ENCODE assay signal across 15 cellular contexts in the genomic region with DNA sequence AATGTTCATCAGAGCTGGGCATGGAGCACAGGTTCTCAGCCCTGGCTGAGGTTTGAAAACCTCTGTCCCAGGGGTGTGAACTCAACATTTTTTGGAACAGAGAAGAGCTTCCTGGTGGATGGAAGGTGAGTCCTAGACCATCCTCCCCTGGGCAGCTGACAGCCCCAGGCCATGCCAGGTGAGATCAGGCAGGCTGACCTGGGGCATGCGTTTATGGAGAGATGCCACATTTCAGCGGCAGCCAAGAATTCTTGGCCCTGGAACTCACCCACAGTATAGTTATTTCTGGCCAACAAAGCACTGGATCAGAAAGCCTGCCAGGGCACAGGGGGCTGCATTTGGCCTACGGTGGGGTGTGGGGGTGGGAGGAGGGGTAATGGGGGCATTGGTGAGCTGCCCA.
DNase-seq lines count a peak whose midpoint lies in the region; ATAC-seq and TF ChIP-seq lines count a peak whose summit lies in the region.
"Had no signal": no experiment of that assay in that cellular context is flagged by ENCODE, and none has a peak within 500 bp of the region (broad histone marks: within the 10 kb centered on the region; RNA-seq: fewer than 3 reads in every experiment).

No MANE protein-coding gene starts in this region.

- H3F3A ChIP-seq in neural progenitor cell (ENCODE audit: low read depth), result no peaks in the 10 kb centered on the region

- no peak overlapping the region for H3K9ac ChIP-seq in neural progenitor cell
- H3K9ac ChIP-seq: KMS-11 had no signal

- peaks cover 96% of the 10 kb centered on the region for H3K36me3 Mint-ChIP-seq in CD4-positive, alpha-beta T cell (ENCODE audit: low read depth)
- peaks cover 2% of the 10 kb centered on the region for H3K36me3 Mint-ChIP-seq in neural progenitor cell

- DNase-seq in CD4-positive, alpha-beta T cell, result no peak
- peak; percentile 37 for DNase-seq in left ventricle myocardium inferior
- DNase-seq in neural progenitor cell (ENCODE audit: low spot score), result no peak
- DNase-seq in NCI-H526 treated with DMSO at 0.1 percent for 48 hours (lab: John Stamatoyannopoulos, UW), result no peak
- DNase-seq in epidermal melanocyte (ENCODE audit: insufficient read length, low spot score), result no peak
- DNase-seq: ACHN; CD4-positive, alpha-beta memory T cell; GOT3; MG63; NCI-H1105; NCI-H1694 treated with DMSO at 0.1 percent for 48 hours; NCI-H82 had no signal

- intact Hi-C loops in CD4-positive, alpha-beta T cell (cut with DNase I, micrococcal nuclease), result no loop called here
- intact Hi-C loops in left ventricle myocardium inferior (cut with micrococcal nuclease), result no loop called here

- no peaks in the 10 kb centered on the region for H3K79me2 ChIP-seq in neural progenitor cell (ENCODE audit: low read depth)

- peak overlapping the region; percentile 22 for H3K27ac Mint-ChIP-seq in CD4-positive, alpha-beta T cell
- H3K27ac Mint-ChIP-seq in neural progenitor cell, result peak overlapping the region; percentile 31
- H3K27ac Mint-ChIP-seq: CD4-positive, alpha-beta memory T cell had no signal

- H3K9me3 Mint-ChIP-seq in CD4-positive, alpha-beta T cell, result peaks cover 2% of the 10 kb centered on the region
- peaks cover 6% of the 10 kb centered on the region for H3K9me3 Mint-ChIP-seq in neural progenitor cell

- POLR2A ChIA-PET in CD4-positive, alpha-beta T cell (lab: Charles Lee), result no interaction called here

- no peak overlapping the region for H3K27ac ChIP-seq in CD4-positive, alpha-beta T cell (ENCODE audit: low read depth, low read length)
- peak overlapping the region; percentile 82 for H3K27ac ChIP-seq in VCaP
- no peak overlapping the region for H3K27ac ChIP-seq in left ventricle myocardium inferior (replicated peaks)
- H3K27ac ChIP-seq in neural progenitor cell, result no peak overlapping the region
- H3K27ac ChIP-seq: KMS-11 had no signal

- H3K4me1 ChIP-seq in left ventricle myocardium inferior, result peaks cover 18% of the 10 kb centered on the region
- no peaks in the 10 kb centered on the region for H3K4me1 ChIP-seq in neural progenitor cell

- H3K4me3 ChIP-seq in left ventricle myocardium inferior (no peak overlapping the region), neural progenitor cell (no peak overlapping the region)
- H3K4me3 ChIP-seq: MG63 had no signal

- H3K4me2 ChIP-seq in neural progenitor cell, result no peak overlapping the region
- H3K4me2 ChIP-seq: KMS-11 had no signal

- no peaks in the 10 kb centered on the region for H3K27me3 Mint-ChIP-seq in CD4-positive, alpha-beta T cell
- H3K27me3 Mint-ChIP-seq in neural progenitor cell (ENCODE audit: insufficient read depth, low read depth), result no peaks in the 10 kb centered on the region

- ATAC-seq in CD4-positive, alpha-beta T cell (ENCODE audit: poor library complexity), result no peak
- no peak for ATAC-seq in HG02678 (IDR thresholded peaks at IDR 0.05; ENCODE audit: unreplicated experiment)

- no peaks in the 10 kb centered on the region for H3K36me3 ChIP-seq in left ventricle myocardium inferior
- H3K36me3 ChIP-seq in neural progenitor cell, result no peaks in the 10 kb centered on the region
- H3K36me3 ChIP-seq: MG63 had no signal

- no peak overlapping the region for H3K4me3 Mint-ChIP-seq in CD4-positive, alpha-beta T cell
- no peak overlapping the region for H3K4me3 Mint-ChIP-seq in neural progenitor cell

- no peaks in the 10 kb centered on the region for H4K20me1 ChIP-seq in neural progenitor cell (ENCODE audit: low read depth)

- no peaks in the 10 kb centered on the region for H3K9me3 ChIP-seq in CD4-positive, alpha-beta T cell (ENCODE audit: control insufficient read depth, low read length)
- H3K9me3 ChIP-seq in left ventricle myocardium inferior (replicated peaks) (peaks cover 14% of the 10 kb centered on the region), neural progenitor cell (ENCODE audit: low read depth) (no peaks in the 10 kb centered on the region)

- H2AFZ ChIP-seq in neural progenitor cell (replicated peaks), result no peak overlapping the region

- H3K27me3 ChIP-seq in CD4-positive, alpha-beta T cell (ENCODE audit: control insufficient read depth, insufficient read depth, low read length), result no peaks in the 10 kb centered on the region
- peaks cover 8% of the 10 kb centered on the region for H3K27me3 ChIP-seq in left ventricle myocardium inferior (ENCODE audit: low read depth)
- no peaks in the 10 kb centered on the region for H3K27me3 ChIP-seq in neural progenitor cell
- H3K27me3 ChIP-seq: MG63 had no signal

- H3K4me1 Mint-ChIP-seq in CD4-positive, alpha-beta T cell (ENCODE audit: low read depth), result no peaks in the 10 kb centered on the region
- H3K4me1 Mint-ChIP-seq in neural progenitor cell, result peaks cover 27% of the 10 kb centered on the region

- TF ChIP-seq CTCF in CD4-positive, alpha-beta T cell (IDR thresholded peaks at IDR 0.05), result no peak
- TF ChIP-seq CTCF in VCaP (conservative IDR thresholded peaks at IDR 0.05) (no peak), left ventricle myocardium inferior (IDR thresholded peaks at IDR 0.05; ENCODE audit: borderline replicate concordance) (no peak), neural progenitor cell (IDR thresholded peaks at IDR 0.05) (no peak)

- CTCF ChIA-PET in CD4-positive, alpha-beta T cell (lab: Charles Lee), result no interaction called here
